Comparison of ENCODE assay signal across 13 cellular contexts in genomic region chr18:68520406-68521075, GRCh38.
DNase-seq lines count a peak whose midpoint lies in the region; ATAC-seq and TF ChIP-seq lines count a peak whose summit lies in the region.
"Had no signal": no experiment of that assay in that cellular context is flagged by ENCODE, and none has a peak within 500 bp of the region (broad histone marks: within the 10 kb centered on the region; RNA-seq: fewer than 3 reads in every experiment).

No MANE protein-coding gene starts in this region.

- ATAC-seq in GM21786 (IDR thresholded peaks at IDR 0.05; ENCODE audit: unreplicated experiment) (peak; percentile 75), HG02642 (IDR thresholded peaks at IDR 0.05; ENCODE audit: poor library complexity, unreplicated experiment) (no peak)
- ATAC-seq: right lobe of liver had no signal

- TF ChIP-seq CTCF in fibroblast of villous mesenchyme (IDR thresholded peaks at IDR 0.05; ENCODE audit: insufficient read depth, low read depth, low read length): no peak

- no peak overlapping the region for H3K4me3 ChIP-seq in fibroblast of villous mesenchyme (ENCODE audit: low read depth, low read length)
- H3K4me3 ChIP-seq: right lobe of liver, vagina had no signal

- DNase-seq in Ammon's horn (ENCODE audit: low spot score): peak; percentile 14
- DNase-seq in HT1080 (ENCODE audit: low read depth): peak; percentile 19
- peak; percentile 50 for DNase-seq in fibroblast of villous mesenchyme (ENCODE audit: low read depth)
- DNase-seq in SW 1271 (lab: John Stamatoyannopoulos, UW): no peak
- no peak for DNase-seq in KBM-7
- no peak for DNase-seq in SW480 (ENCODE audit: low spot score)
- DNase-seq: activated CD4-positive, alpha-beta T cell treated with anti-CD3 and anti-CD28 coated beads for 4 hours; dermis blood vessel endothelial cell; GF-D8; right lobe of liver had no signal

- in situ Hi-C loops in KBM-7 (cut with MboI; ENCODE audit: low pct_unique_long_range_greater_than_20kb, low sequenced_read_pairs): no loop called here

Comparison
In these comparisons a context has a peak if more than half of its experiments do, and no peak if none do; other contexts are left out.
1. DNase-seq: peak in Ammon's horn (single experiment), HT1080 (single experiment) and fibroblast of villous mesenchyme (single experiment); none in SW 1271 (0 of 2), KBM-7 (single experiment) and SW480 (single experiment).